Comparison of ENCODE assay signal across 8 cellular contexts in genomic region chr1:54800899-54801759, GRCh38. TPM values are rescaled to one million over a fixed set of nuclear protein-coding genes. Genes with fewer than 3 reads are reported as not detected.
DNase-seq lines count a peak whose midpoint lies in the region; ATAC-seq and TF ChIP-seq lines count a peak whose summit lies in the region.

TSS of gene TTC22 (minus strand) at chr1:54801323. CDS start at chr1:54801163, 160 bp downstream.

- H2AFZ ChIP-seq in OCI-LY3 (ENCODE audit: low read depth, low read length) = peak within 1 kb of the TSS; percentile 79

- H3K27ac ChIP-seq in OCI-LY3 (ENCODE audit: low read length) = no peak within 1 kb of the TSS
- peak within 1 kb of the TSS in 2 of 12 donors; percentile 43 to 49 for H3K27ac ChIP-seq in heart left ventricle
- no peak within 1 kb of the TSS for H3K27ac ChIP-seq in skeletal muscle tissue (ENCODE audit: low read depth, low read length)

- peak; percentile 90 for DNase-seq in activated effector memory CD4-positive, alpha-beta T cell treated with anti-CD3 and anti-CD28 coated beads, Interleukin-2, amount 50 U/mL, for 16 hours
- DNase-seq in heart left ventricle (no peak), NCI-H2107 (lab: John Stamatoyannopoulos, UW) (no peak), A172 (ENCODE audit: low spot score) (no peak)

- TF ChIP-seq POLR2A in heart left ventricle (IDR thresholded peaks at IDR 0.05) = no peak

- H3K9ac ChIP-seq in OCI-LY3 (ENCODE audit: low read length) (peak within 1 kb of the TSS; percentile 37; the same call in 1 of the 2 replicates), skeletal muscle tissue (ENCODE audit: low read depth in 1 of 3, low read length in 3 of 3) (peak within 1 kb of the TSS; percentile 16 to 32 (median 27))

- H3K79me2 ChIP-seq in OCI-LY3 (ENCODE audit: low read length) = no peaks in the 10 kb centered on the region

- H3K4me3 ChIP-seq in OCI-LY3 (ENCODE audit: low read length) (peak within 1 kb of the TSS; percentile 76), heart left ventricle (peak within 1 kb of the TSS in 11 of 12 donors; percentile 0 to 61 (median 38)), skeletal muscle tissue (ENCODE audit: low read length in 3 of 3) (peak within 1 kb of the TSS in 2 of 3 donors; percentile 29 to 43)

- no peaks in the 10 kb centered on the region for H4K20me1 ChIP-seq in OCI-LY3 (ENCODE audit: insufficient read depth, low read length)

- ATAC-seq in GM18517 (IDR thresholded peaks at IDR 0.05; ENCODE audit: unreplicated experiment) = peak; percentile 80
- ATAC-seq in HG02885 (IDR thresholded peaks at IDR 0.05; ENCODE audit: poor library complexity, unreplicated experiment) = peak; percentile 63
- peak; percentile 47 to 78 (median 68) for ATAC-seq in heart left ventricle

- H3K9me3 ChIP-seq in OCI-LY3 (ENCODE audit: insufficient read depth, low read length) (no peaks in the 10 kb centered on the region), heart left ventricle (no peaks in the 10 kb centered on the region), skeletal muscle tissue (ENCODE audit: control insufficient read depth in 3 of 3, low read length in 3 of 3) (no peaks in the 10 kb centered on the region)

- intact Hi-C loops in heart left ventricle (cut with DNase I) = loop anchor here in 5 of 10 donors (10.0 kb wide), 2 partner anchors 306 to 726 kb away; no protein-coding TSS in a partner anchor

- no peaks in the 10 kb centered on the region for H3K36me3 ChIP-seq in OCI-LY3 (replicated peaks; ENCODE audit: low read depth, low read length)
- H3K36me3 ChIP-seq in heart left ventricle = no peaks in the 10 kb centered on the region
- H3K36me3 ChIP-seq in skeletal muscle tissue (ENCODE audit: control insufficient read depth in 3 of 3, insufficient read depth in 3 of 3, low read length in 3 of 3) = no peaks in the 10 kb centered on the region

- peak within 1 kb of the TSS; percentile 73 for H3K4me2 ChIP-seq in OCI-LY3 (ENCODE audit: low read length)

- WGBS in heart left ventricle, 4 donors = 9 to 16% (median 12%) methylated on average over 39 to 58 of the region's 58 CpGs

- TF ChIP-seq CTCF in OCI-LY3 (IDR thresholded peaks at IDR 0.05; ENCODE audit: low read depth, low read length) = peak; percentile 45
- peak in 8 of 12 donors; percentile 10 to 37 (median 26) for TF ChIP-seq CTCF in heart left ventricle (IDR thresholded peaks at IDR 0.05)

- H3K4me1 ChIP-seq in OCI-LY3 (ENCODE audit: low read length) (peaks cover 13% of the 10 kb centered on the region), heart left ventricle (peaks cover 0 to 21% (median 5%) of the 10 kb centered on the region in 12 donors), skeletal muscle tissue (ENCODE audit: control insufficient read depth in 3 of 3, insufficient read depth in 3 of 3, low read length in 3 of 3) (peaks cover 5 to 16% (median 8%) of the 10 kb centered on the region in 3 donors)

- no peaks in the 10 kb centered on the region for H3K27me3 ChIP-seq in OCI-LY3 (ENCODE audit: low read depth, low read length)
- peaks cover 0 to 45% (median 19%) of the 10 kb centered on the region in 9 donors for H3K27me3 ChIP-seq in heart left ventricle
- H3K27me3 ChIP-seq in skeletal muscle tissue (ENCODE audit: control insufficient read depth in 3 of 3, insufficient read depth in 3 of 3, low read length in 3 of 3) = peaks cover 12 to 28% (median 20%) of the 10 kb centered on the region in 3 donors

RNA-seq across cellular contexts. Expression of gene TTC22, which starts in this region (rescaled TPM):
- total RNA-seq in heart left ventricle = 1 to 10 TPM in 1 of 9 donors, under 1 TPM in 6, not detected in 2; 0.12 to 2.5 (median 0.29) TPM
- polyA plus RNA-seq in heart left ventricle = under 1 TPM; 0.06 to 0.19 TPM
- not detected for total RNA-seq in skeletal muscle tissue
- not detected in 2 replicates for total RNA-seq in A172 (2014; rRNA removed; shearing (Covaris generic))
